ENCODE assay signal across 16 cellular contexts in genomic region chr18:70299393-70299792, GRCh38. TPM values are rescaled to one million over a fixed set of nuclear protein-coding genes. Genes with fewer than 3 reads are reported as not detected.
A peak's percentile ranks its signal among the peaks of the same experiment; 100 is the strongest.
DNase-seq lines count a peak whose midpoint lies in the region; ATAC-seq and TF ChIP-seq lines count a peak whose summit lies in the region.
"Had no signal": no experiment of that assay in that cellular context is flagged by ENCODE, and none has a peak within 500 bp of the region (broad histone marks: within the 10 kb centered on the region; RNA-seq: fewer than 3 reads in every experiment).

No MANE protein-coding gene starts in this region.

- H3K4me3 ChIP-seq in SK-N-SH (ENCODE audit: low read depth in 2 of 2, low read length in 1 of 2) = no peak overlapping the region
- no peak overlapping the region for H3K4me3 ChIP-seq in trophoblast cell (ENCODE audit: low read depth, low read length)
- H3K4me3 ChIP-seq: BLaER1 treated with 17β-estradiol and CSF1 and Interleukin-3, amounts not matched to agents 10 nM and 100 nM; K562 had no signal

- TF ChIP-seq RAD21 in SK-N-SH (IDR thresholded peaks at IDR 0.05; ENCODE audit: low read length) = peak; percentile 45; the same call in 1 of the 2 replicates

- H3K9me2 ChIP-seq in SK-N-SH = no peaks in the 10 kb centered on the region

- peaks cover 33% of the 10 kb centered on the region for H3F3A ChIP-seq in SK-N-SH (replicated peaks; ENCODE audit: insufficient read depth)

- peaks cover 34% of the 10 kb centered on the region for H3K4me1 Mint-ChIP-seq in osteocyte (ENCODE audit: unreplicated experiment)
- H3K4me1 Mint-ChIP-seq: CD4-positive, CD25-positive, alpha-beta regulatory T cell had no signal

- WGBS in SK-N-SH (ENCODE audit: low lambda C conversion rate) = 85% methylated on average over 8 of the region's 8 CpGs
- no CpG with 5 or more reads among the region's 8 CpGs for WGBS in trophoblast cell (ENCODE audit: extremely low coverage, insufficient coverage, insufficient read length)

- H4K91ac ChIP-seq in trophoblast cell (ENCODE audit: low read depth, low read length) = no peak overlapping the region

- no peak overlapping the region for H4K8ac ChIP-seq in trophoblast cell (ENCODE audit: low read depth, low read length)

- H4K20me1 ChIP-seq in SK-N-SH (ENCODE audit: insufficient read depth) = peaks cover 89% of the 10 kb centered on the region

- H2AK5ac ChIP-seq in trophoblast cell (ENCODE audit: low read length) = no peak overlapping the region

- peaks cover 11 to 31% of the 10 kb centered on the region in 2 experiments for H3K4me1 ChIP-seq in SK-N-SH (ENCODE audit: control insufficient read depth in 1 of 2, insufficient read depth in 2 of 2, low read depth in 1 of 2, low read length in 1 of 2)
- H3K4me1 ChIP-seq in trophoblast cell (ENCODE audit: control insufficient read depth in 1 of 2, insufficient read depth in 2 of 2, low read length in 2 of 2) = peaks cover 8 to 11% of the 10 kb centered on the region in 2 experiments

- no peaks in the 10 kb centered on the region for H3K36me3 Mint-ChIP-seq in osteocyte (ENCODE audit: unreplicated experiment)
- H3K36me3 Mint-ChIP-seq: CD4-positive, CD25-positive, alpha-beta regulatory T cell had no signal

- no peak overlapping the region for H2BK12ac ChIP-seq in trophoblast cell (ENCODE audit: low read length)

- H3K79me1 ChIP-seq in trophoblast cell (ENCODE audit: low read length) = no peaks in the 10 kb centered on the region

- peaks cover 0 to 9% of the 10 kb centered on the region in 2 experiments for H3K36me3 ChIP-seq in SK-N-SH (replicated peaks in 1 of 2; ENCODE audit: control insufficient read depth in 1 of 2, insufficient read depth in 2 of 2, low read length in 1 of 2)
- H3K36me3 ChIP-seq in trophoblast cell (ENCODE audit: control insufficient read depth in 1 of 2, insufficient read depth in 2 of 2, low read length in 2 of 2) = peaks cover 0 to 6% of the 10 kb centered on the region in 2 experiments

- no peaks in the 10 kb centered on the region for H3K27me3 Mint-ChIP-seq in osteocyte (ENCODE audit: unreplicated experiment)

- H3K18ac ChIP-seq in trophoblast cell (ENCODE audit: low read length) = no peak overlapping the region

- no peaks in the 10 kb centered on the region for H3K9me3 Mint-ChIP-seq in osteocyte (ENCODE audit: unreplicated experiment)
- H3K9me3 Mint-ChIP-seq: CD4-positive, CD25-positive, alpha-beta regulatory T cell; HFFc6 had no signal

- DNase-seq in SK-N-SH = no peak
- peak; percentile 59 for DNase-seq in dermis blood vessel endothelial cell
- no peak for DNase-seq in trophoblast cell
- no peak for DNase-seq in osteocyte (ENCODE audit: extremely low spot score, unreplicated experiment)
- DNase-seq in T-helper 1 cell = no peak
- no peak for DNase-seq in NCI-H1092 treated with DMSO at 0.1 percent for 48 hours (lab: John Stamatoyannopoulos, UW)
- DNase-seq: AML-193; CD4-positive, CD25-positive, alpha-beta regulatory T cell; DMS 273 treated with DMSO at 0.1 percent for 48 hours; GOT3; HCEC 1CT; HFFc6 had no signal

- H4K12ac ChIP-seq in trophoblast cell (ENCODE audit: low read depth, low read length) = no peak overlapping the region

- H2AFZ ChIP-seq in SK-N-SH (ENCODE audit: low read depth) (no peak overlapping the region), trophoblast cell (ENCODE audit: insufficient read depth, low read length, poor library complexity) (no peak overlapping the region)

- H3K14ac ChIP-seq in trophoblast cell (ENCODE audit: low read length) = no peak overlapping the region

- H3K27me3 ChIP-seq in SK-N-SH (ENCODE audit: insufficient read depth) (no peaks in the 10 kb centered on the region), trophoblast cell (ENCODE audit: insufficient read depth, low read length) (no peaks in the 10 kb centered on the region)
- H3K27me3 ChIP-seq: BLaER1 treated with 17β-estradiol and CSF1 and Interleukin-3, amounts not matched to agents 10 nM and 100 nM had no signal

- H2BK5ac ChIP-seq in trophoblast cell (ENCODE audit: low read depth, low read length, poor library complexity) = no peak overlapping the region

- no peak for ATAC-seq in SK-N-SH treated with all-trans-retinoic acid at 6 μM for 48 hours
- ATAC-seq: K562 had no signal

- no peak overlapping the region for H3K23ac ChIP-seq in trophoblast cell (ENCODE audit: low read length)

- H3K9me3 ChIP-seq in SK-N-SH (no peaks in the 10 kb centered on the region), trophoblast cell (ENCODE audit: insufficient read depth, low read depth, low read length) (no peaks in the 10 kb centered on the region)

- CTCF ChIA-PET in SK-N-SH (lab: Yijun Ruan, JAX) = interaction anchor here (1.1 kb wide), 1 partner anchor 135 kb away, joined by 3 read pairs; no protein-coding TSS in a partner anchor

- no peak overlapping the region for H3K9ac ChIP-seq in SK-N-SH
- H3K9ac ChIP-seq in trophoblast cell (ENCODE audit: low read length) = no peak overlapping the region
- H3K9ac ChIP-seq: BLaER1 treated with 17β-estradiol and CSF1 and Interleukin-3, amounts not matched to agents 10 nM and 100 nM had no signal

- no peak overlapping the region for H3K27ac ChIP-seq in SK-N-SH (ENCODE audit: low read depth in 2 of 2, low read length in 1 of 2)
- no peak overlapping the region for H3K27ac ChIP-seq in trophoblast cell (ENCODE audit: low read depth, low read length)
- H3K27ac ChIP-seq: 22Rv1; BLaER1 treated with 17β-estradiol and CSF1 and Interleukin-3, amounts not matched to agents 10 nM and 100 nM had no signal

- POLR2A ChIA-PET in SK-N-SH (lab: Yijun Ruan, JAX) = no interaction called here

- peak overlapping the region; percentile 94 for H3K4ac ChIP-seq in trophoblast cell (ENCODE audit: low read depth, low read length)

- no peak for TF ChIP-seq EP300 in SK-N-SH (IDR thresholded peaks at IDR 0.05; ENCODE audit: borderline replicate concordance in 1 of 2, low read depth in 1 of 2, low read length in 1 of 2)

- no peak overlapping the region for H3K4me2 ChIP-seq in SK-N-SH
- no peak overlapping the region for H3K4me2 ChIP-seq in trophoblast cell (ENCODE audit: low read length)
- H3K4me2 ChIP-seq: BLaER1 treated with 17β-estradiol and CSF1 and Interleukin-3, amounts not matched to agents 10 nM and 100 nM had no signal

- peaks cover 100% of the 10 kb centered on the region for H3K79me2 ChIP-seq in SK-N-SH (ENCODE audit: insufficient read depth)
- H3K79me2 ChIP-seq in trophoblast cell (ENCODE audit: control insufficient read depth, insufficient read depth, low read length, poor library complexity) = peaks cover 21% of the 10 kb centered on the region

- H3K4me3 Mint-ChIP-seq in osteocyte (ENCODE audit: unreplicated experiment) = no peak overlapping the region
- H3K4me3 Mint-ChIP-seq: CD4-positive, CD25-positive, alpha-beta regulatory T cell; HFFc6 had no signal

- TF ChIP-seq CTCF in SK-N-SH (IDR thresholded peaks at IDR 0.05) (no peak), osteocyte (IDR thresholded peaks at IDR 0.05) (no peak)

- H2BK120ac ChIP-seq in trophoblast cell (ENCODE audit: insufficient read depth, low read length, poor library complexity) = no peak overlapping the region

- H3K27ac Mint-ChIP-seq in osteocyte (ENCODE audit: unreplicated experiment) = no peak overlapping the region
- H3K27ac Mint-ChIP-seq: CD4-positive, CD25-positive, alpha-beta regulatory T cell; HFFc6 had no signal

TF ChIP-seq in SK-N-SH, 30 proteins besides CTCF, POLR2A, EP300 and RAD21 (continues in another document):
- TF ChIP-seq TAF1 (IDR thresholded peaks at IDR 0.05; ENCODE audit: borderline replicate concordance, low read depth, low read length) (no peak), FOSL2 (IDR thresholded peaks at IDR 0.05; ENCODE audit: borderline replicate concordance, low read depth) (no peak), ELF1 (IDR thresholded peaks at IDR 0.05) (no peak), GATA2 (CRISPR knock-in tag; IDR thresholded peaks at IDR 0.05) (no peak), RFX5 (IDR thresholded peaks at IDR 0.05; ENCODE audit: low read length) (no peak), POLR2AphosphoS5 (IDR thresholded peaks at IDR 0.05; ENCODE audit: low read depth, low read length) (no peak), FOXJ3 (CRISPR knock-in tag; IDR thresholded peaks at IDR 0.05) (no peak), EZH2phosphoT487 (IDR thresholded peaks at IDR 0.05; ENCODE audit: borderline replicate concordance, low read depth) (no peak), MEF2A (IDR thresholded peaks at IDR 0.05; ENCODE audit: borderline replicate concordance, low read depth) (no peak), SMC3 (IDR thresholded peaks at IDR 0.05; ENCODE audit: low read depth, low read length) (no peak)

TF ChIP-seq in SK-N-SH treated with all-trans-retinoic acid at 6 μM for 48 hours, 23 proteins besides CTCF, POLR2A, EP300 and RAD21 (continues in another document):
- TF ChIP-seq CREB5 (CRISPR knock-in tag; IDR thresholded peaks at IDR 0.05; ENCODE audit: low read depth) (no peak), BACH2 (CRISPR knock-in tag; IDR thresholded peaks at IDR 0.05; ENCODE audit: borderline replicate concordance) (no peak), CSDC2 (CRISPR knock-in tag; IDR thresholded peaks at IDR 0.05) (no peak), ESRRG (CRISPR knock-in tag; IDR thresholded peaks at IDR 0.05) (no peak), GLIS3 (CRISPR knock-in tag; IDR thresholded peaks at IDR 0.05) (no peak), ZFP3 (CRISPR knock-in tag; IDR thresholded peaks at IDR 0.05) (no peak), ZC3H10 (CRISPR knock-in tag; IDR thresholded peaks at IDR 0.05) (no peak), TCF4 (CRISPR knock-in tag; IDR thresholded peaks at IDR 0.05; ENCODE audit: borderline replicate concordance) (no peak)

RNA-seq across cellular contexts. Expression of gene SOCS6, which starts 10.5 kb away (rescaled TPM):
- 12.1 and 15.7 TPM in 2 replicates for polyA plus RNA-seq in SK-N-SH (2012; rRNA removed)
- polyA plus RNA-seq in SK-N-SH (2012; cell fraction: cytosol; rRNA removed) = 12.9 and 15.1 TPM in 2 replicates
- 10.4 and 11.4 TPM in 2 replicates for polyA plus RNA-seq in SK-N-SH (2012; cell fraction: nucleus; rRNA removed)
- total RNA-seq in dermis blood vessel endothelial cell (36.6 and 42.3 TPM in 2 replicates), osteocyte (19.4 and 19.9 TPM in 2 replicates)
- 49.6 and 49.7 TPM in 2 replicates for polyA plus RNA-seq in trophoblast cell (2013)
